ENCODE assay signal across 20 cellular contexts in genomic region chr6:163730496-163731210, GRCh38.
A peak's percentile ranks its signal among the peaks of the same experiment; 100 is the strongest.
DNase-seq lines count a peak whose midpoint lies in the region; ATAC-seq and TF ChIP-seq lines count a peak whose summit lies in the region.
"Had no signal": no experiment of that assay in that cellular context is flagged by ENCODE, and none has a peak within 500 bp of the region (broad histone marks: within the 10 kb centered on the region; RNA-seq: fewer than 3 reads in every experiment).

No MANE protein-coding gene starts in this region.

- intact Hi-C loops in head of caudate nucleus (cut with DNase I), result no loop called here

- no peaks in the 10 kb centered on the region for H3K79me1 ChIP-seq in neuronal stem cell (ENCODE audit: low read depth, low read length)

- no peaks in the 10 kb centered on the region for H3K9me3 Mint-ChIP-seq in stimulated activated naive CD8-positive, alpha-beta T cell treated with anti-CD3 and anti-CD28 coated beads, Interleukin-15, amount 100 ng/mL, for 72 hours
- peaks cover 0 to 4% (median 0%) of the 10 kb centered on the region in 5 experiments for H3K9me3 Mint-ChIP-seq in brain
- H3K9me3 Mint-ChIP-seq: CD4-positive, CD25-positive, alpha-beta regulatory T cell had no signal

- no peak overlapping the region for H2BK12ac ChIP-seq in neuronal stem cell (ENCODE audit: low read length)

- no peaks in the 10 kb centered on the region for H3K9me3 ChIP-seq in neuronal stem cell (replicated peaks in 1 of 2; ENCODE audit: control insufficient read depth in 2 of 2, insufficient read depth in 1 of 2, low read depth in 1 of 2, low read length in 2 of 2)
- no peaks in the 10 kb centered on the region for H3K9me3 ChIP-seq in osteoblast (ENCODE audit: low read depth, low read length)
- H3K9me3 ChIP-seq: HAP-1, SJCRH30 had no signal

- H3K4ac ChIP-seq in neuronal stem cell (ENCODE audit: low read length), result no peak overlapping the region

- TF ChIP-seq CTCF in brain (conservative IDR thresholded peaks at IDR 0.05) (no peak), osteoblast (IDR thresholded peaks at IDR 0.05; ENCODE audit: extremely low read depth, low read depth, low read length) (no peak)

- peak overlapping the region; percentile 49 for H3K14ac ChIP-seq in neuronal stem cell (ENCODE audit: low read length)

- H3K36me3 ChIP-seq in neuronal stem cell (replicated peaks in 1 of 2; ENCODE audit: control insufficient read depth in 2 of 2, insufficient read depth in 2 of 2, low read length in 2 of 2), result no peaks in the 10 kb centered on the region
- no peaks in the 10 kb centered on the region for H3K36me3 ChIP-seq in osteoblast (ENCODE audit: insufficient read depth, low read length)
- H3K36me3 ChIP-seq: HAP-1, SJCRH30 had no signal

- H4K20me1 ChIP-seq in osteoblast (ENCODE audit: insufficient read depth, low read length), result no peaks in the 10 kb centered on the region

- H3K27ac ChIP-seq in neuronal stem cell (replicated peaks; ENCODE audit: low read length), result no peak overlapping the region
- H3K27ac ChIP-seq in osteoblast (ENCODE audit: low read depth, low read length), result no peak overlapping the region
- H3K27ac ChIP-seq: GM23248, KMS-11, SJCRH30 had no signal

- H2BK5ac ChIP-seq in neuronal stem cell (ENCODE audit: low read length), result no peak overlapping the region

- no peak overlapping the region for H3K4me2 ChIP-seq in neuronal stem cell (ENCODE audit: insufficient read depth, low read length, poor library complexity, severe bottlenecking)
- no peak overlapping the region for H3K4me2 ChIP-seq in osteoblast (ENCODE audit: insufficient read depth, low read length)
- H3K4me2 ChIP-seq: KMS-11 had no signal

- no peak for DNase-seq in stimulated activated naive CD8-positive, alpha-beta T cell treated with anti-CD3 and anti-CD28 coated beads, Interleukin-15, amount 100 ng/mL, for 72 hours
- no peak for DNase-seq in stimulated activated naive CD8-positive, alpha-beta T cell treated with anti-CD3 and anti-CD28 coated beads, Interleukin-15, Interleukin-2, amounts not matched to agents 100 U/mL and 50 U/mL, for 24 hours
- no peak for DNase-seq in neuronal stem cell (ENCODE audit: low spot score)
- no peak for DNase-seq in osteoblast (ENCODE audit: insufficient read length, low spot score, missing footprints)
- DNase-seq in head of caudate nucleus, result no peak
- no peak for DNase-seq in NCI-H2196 (lab: John Stamatoyannopoulos, UW; ENCODE audit: unreplicated experiment)
- DNase-seq: CD4-positive, CD25-positive, alpha-beta regulatory T cell; DMS79 treated with DMSO at 0.1 percent for 48 hours; GM23248; NCI-H1105; NCI-H2029 treated with DMSO at 0.1 percent for 48 hours; NCI-H345; NCI-H524; NCI-H774; NK-92 treated with Interleukin-12 subunit alpha and Interleukin-12 subunit beta, amount 100 ng/mL, for 24 hours; SJCRH30 had no signal

- no peak overlapping the region for H4K91ac ChIP-seq in neuronal stem cell (ENCODE audit: low read depth, low read length, poor library complexity)

- no peak overlapping the region for H3K9ac ChIP-seq in neuronal stem cell (ENCODE audit: low read depth, low read length, poor library complexity)
- H3K9ac ChIP-seq: GM23248, KMS-11 had no signal

- H3K18ac ChIP-seq in neuronal stem cell (ENCODE audit: low read length), result peak overlapping the region; percentile 55

- no peaks in the 10 kb centered on the region for H3K36me3 Mint-ChIP-seq in brain
- H3K36me3 Mint-ChIP-seq: CD4-positive, CD25-positive, alpha-beta regulatory T cell had no signal

- no CpG with 5 or more reads among the region's 15 CpGs for WGBS in neuronal stem cell (ENCODE audit: extremely low coverage in 2 of 2, insufficient read length in 2 of 2, insufficient replicate concordance in 1 of 2), 2 donors

- peak; percentile 37 for ATAC-seq in stimulated activated naive CD8-positive, alpha-beta T cell treated with anti-CD3 and anti-CD28 coated beads, Interleukin-15, amount 100 ng/mL, for 72 hours
- ATAC-seq in stimulated activated naive CD8-positive, alpha-beta T cell treated with anti-CD3 and anti-CD28 coated beads, Interleukin-15, Interleukin-2, amounts not matched to agents 100 U/mL and 50 U/mL, for 24 hours, result no peak
- ATAC-seq: GM12878 had no signal

- H3K4me1 Mint-ChIP-seq in stimulated activated naive CD8-positive, alpha-beta T cell treated with anti-CD3 and anti-CD28 coated beads, Interleukin-15, amount 100 ng/mL, for 72 hours, result no peaks in the 10 kb centered on the region
- H3K4me1 Mint-ChIP-seq in brain, result peaks cover 49% of the 10 kb centered on the region
- H3K4me1 Mint-ChIP-seq: CD4-positive, CD25-positive, alpha-beta regulatory T cell had no signal

- H3K4me3 Mint-ChIP-seq in stimulated activated naive CD8-positive, alpha-beta T cell treated with anti-CD3 and anti-CD28 coated beads, Interleukin-15, amount 100 ng/mL, for 72 hours, result no peak overlapping the region
- no peak overlapping the region for H3K4me3 Mint-ChIP-seq in brain
- H3K4me3 Mint-ChIP-seq: CD4-positive, CD25-positive, alpha-beta regulatory T cell had no signal

- H2BK120ac ChIP-seq in neuronal stem cell (ENCODE audit: low read depth, low read length), result no peak overlapping the region

- H3K4me3 ChIP-seq in neuronal stem cell (ENCODE audit: low read length in 2 of 2), result no peak overlapping the region
- H3K4me3 ChIP-seq in osteoblast (ENCODE audit: insufficient read depth, low read length), result no peak overlapping the region
- H3K4me3 ChIP-seq: GM12878, GM23248, HAP-1, SJCRH30 had no signal

- peak overlapping the region; percentile 1 for H2BK15ac ChIP-seq in neuronal stem cell (ENCODE audit: low read length)

- H3K27ac Mint-ChIP-seq in stimulated activated naive CD8-positive, alpha-beta T cell treated with anti-CD3 and anti-CD28 coated beads, Interleukin-15, amount 100 ng/mL, for 72 hours, result no peak overlapping the region
- peak overlapping the region in 3 of 5 experiments; percentile 35 to 68 (median 51) for H3K27ac Mint-ChIP-seq in brain

- H3K27me3 Mint-ChIP-seq in stimulated activated naive CD8-positive, alpha-beta T cell treated with anti-CD3 and anti-CD28 coated beads, Interleukin-15, amount 100 ng/mL, for 72 hours, result peaks cover 15% of the 10 kb centered on the region
- H3K27me3 Mint-ChIP-seq in brain, result no peaks in the 10 kb centered on the region

- peak overlapping the region; percentile 67 for H2AK5ac ChIP-seq in neuronal stem cell (ENCODE audit: low read depth, low read length)

- H2AFZ ChIP-seq in neuronal stem cell (ENCODE audit: low read length), result peak overlapping the region; percentile 40
- no peak overlapping the region for H2AFZ ChIP-seq in osteoblast (ENCODE audit: low read length)
- H2AFZ ChIP-seq: GM23248 had no signal

- H3K27me3 ChIP-seq in neuronal stem cell (ENCODE audit: control insufficient read depth in 3 of 3, insufficient read depth in 3 of 3, low read depth in 1 of 3, low read length in 3 of 3) (no peaks in the 10 kb centered on the region), osteoblast (ENCODE audit: insufficient read depth, low read length) (no peaks in the 10 kb centered on the region)
- H3K27me3 ChIP-seq: SJCRH30 had no signal

- H3K23ac ChIP-seq in neuronal stem cell (ENCODE audit: low read depth, low read length, poor library complexity), result no peak overlapping the region

- H4K8ac ChIP-seq in neuronal stem cell (ENCODE audit: low read depth, low read length), result no peak overlapping the region

- peaks cover 4 to 10% of the 10 kb centered on the region in 2 donors for H3K4me1 ChIP-seq in neuronal stem cell (ENCODE audit: control insufficient read depth in 2 of 2, insufficient read depth in 1 of 2, low read depth in 1 of 2, low read length in 2 of 2)
- H3K4me1 ChIP-seq in osteoblast (ENCODE audit: insufficient read depth, low read length), result no peaks in the 10 kb centered on the region
- H3K4me1 ChIP-seq: HAP-1, SJCRH30 had no signal

- no peaks in the 10 kb centered on the region for H3K79me2 ChIP-seq in osteoblast (ENCODE audit: insufficient read depth, low read length)

Comparison
In these comparisons a context has a peak if more than half of its experiments do, and no peak if none do; other contexts are left out.
1. H3K27ac Mint-ChIP-seq: peak in brain (3 of 5); none in stimulated activated naive CD8-positive, alpha-beta T cell treated with anti-CD3 and anti-CD28 coated beads, Interleukin-15, amount 100 ng/mL, for 72 hours (0 of 2).